8 cellular contexts compared by ENCODE assay signal in the genomic region with DNA sequence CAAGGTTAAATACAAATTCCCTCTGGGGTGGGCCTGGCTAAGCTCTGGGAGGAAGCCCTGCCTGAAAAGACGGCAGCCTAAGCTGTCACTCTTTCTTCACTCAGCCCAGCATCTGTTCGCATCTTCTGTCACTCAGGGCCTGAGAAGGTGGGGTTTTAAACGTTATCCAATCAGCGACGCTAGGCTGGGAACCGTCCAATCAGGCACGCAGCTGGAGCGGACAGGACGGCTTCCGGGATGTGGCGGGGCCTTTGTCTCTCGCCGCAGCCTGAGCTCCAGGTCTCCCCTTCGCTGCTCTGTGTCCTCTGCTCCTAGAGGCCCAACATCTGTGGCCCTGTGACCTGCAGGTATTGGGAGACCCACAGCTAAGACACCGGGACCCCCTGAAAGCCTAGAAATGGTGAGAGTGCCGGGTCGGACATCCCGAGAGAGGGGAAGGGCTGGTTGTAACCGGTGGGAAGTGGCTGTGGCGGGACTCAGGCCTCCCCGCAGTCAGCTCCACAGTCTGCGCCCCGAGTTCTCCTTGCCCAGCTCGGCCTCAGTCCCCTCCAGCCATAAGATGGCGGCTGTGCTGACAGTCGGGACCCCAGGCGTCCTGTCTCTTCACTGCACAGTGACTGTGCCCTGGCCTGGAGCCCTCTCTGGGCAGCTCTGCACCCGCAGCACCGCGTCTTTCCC. TPM values are rescaled to one million over a fixed set of nuclear protein-coding genes. Genes with fewer than 3 reads are reported as not detected.
DNase-seq lines count a peak whose midpoint lies in the region; ATAC-seq and TF ChIP-seq lines count a peak whose summit lies in the region.

A gene (plus strand): TSS at position 254 of the 678 bp plus-strand sequence. CDS start 144 bp downstream, at position 398.

- TF ChIP-seq POLR2A in adrenal gland (IDR thresholded peaks at IDR 0.05) (peak; percentile 61 to 95), heart left ventricle (IDR thresholded peaks at IDR 0.05) (peak in 1 of 2 donors; percentile 75), transverse colon (IDR thresholded peaks at IDR 0.05) (peak; percentile 76)

- no peaks in the 10 kb centered on the region for H3K9me3 ChIP-seq in adrenal gland (replicated peaks in 1 of 3)
- no peaks in the 10 kb centered on the region for H3K9me3 ChIP-seq in heart left ventricle
- no peaks in the 10 kb centered on the region for H3K9me3 ChIP-seq in transverse colon

- ATAC-seq in HG02870 (IDR thresholded peaks at IDR 0.05; ENCODE audit: unreplicated experiment) (peak; percentile 98), heart left ventricle (peak; percentile 99 to 100 (median 100))

- H3K27me3 ChIP-seq in adrenal gland (no peaks in the 10 kb centered on the region), heart left ventricle (no peaks in the 10 kb centered on the region), transverse colon (no peaks in the 10 kb centered on the region)

- no peak for TF ChIP-seq EP300 in transverse colon (IDR thresholded peaks at IDR 0.05; ENCODE audit: low read depth)

- DNase-seq in GM13977 (ENCODE audit: low spot score) (peak; percentile 77), NCI-H1694 (lab: John Stamatoyannopoulos, UW) (peak; percentile 95), adrenal gland (peak; percentile 91 to 98 (median 95)), heart left ventricle (peak; percentile 93 to 96 (median 94)), pons (ENCODE audit: low spot score) (peak; percentile 99), transverse colon (peak; percentile 93)

- H3K4me1 ChIP-seq in adrenal gland (replicated peaks in 1 of 2) = peaks cover 10 to 31% of the 10 kb centered on the region in 2 donors
- peaks cover 0 to 19% (median 8%) of the 10 kb centered on the region in 12 donors for H3K4me1 ChIP-seq in heart left ventricle
- peaks cover 0 to 12% (median 6%) of the 10 kb centered on the region in 4 donors for H3K4me1 ChIP-seq in transverse colon

- H3K27ac ChIP-seq in adrenal gland = peak within 1 kb of the TSS; percentile 39 to 92 (median 78)
- H3K27ac ChIP-seq in heart left ventricle = peak within 1 kb of the TSS; percentile 3 to 91 (median 73)
- H3K27ac ChIP-seq in transverse colon = peak within 1 kb of the TSS; percentile 74 to 87 (median 81)

- 0% methylated on average over 15 to 30 of the region's 30 CpGs for whole genome bisulfite sequencing in adrenal gland, 4 donors
- 0% methylated on average over 17 to 30 of the region's 30 CpGs for WGBS in heart left ventricle, 4 donors
- WGBS in transverse colon (ENCODE audit: low coverage in 1 of 2), 2 donors = 0% methylated on average over 1 to 21 of the region's 30 CpGs

- in situ Hi-C loops in GM13977 (cut with MboI; ENCODE audit: low pct_unique_long_range_greater_than_20kb, low sequenced_read_pairs, unreplicated experiment) (no loop called here), transverse colon (cut with MboI; ENCODE audit: low pct_ligation_motif_present in 1 of 4, low pct_unique_long_range_greater_than_20kb in 1 of 4, low sequenced_read_pairs in 3 of 4) (loop anchor here in 1 of 4 donors (10.0 kb wide), 1 partner anchor 57 kb away; a partner anchor contains a TSS)

- H3K36me3 ChIP-seq in adrenal gland (replicated peaks in 1 of 2) (peaks cover 0 to 9% of the 10 kb centered on the region in 2 donors), heart left ventricle (peaks cover 0 to 36% (median 33%) of the 10 kb centered on the region in 9 donors), transverse colon (peaks cover 0 to 19% (median 2%) of the 10 kb centered on the region in 4 donors)

- intact Hi-C loops in T-helper 1 cell treated with Interleukin-12 subunit alpha and Interleukin-12 subunit beta and Interleukin-4 antibody, amounts not matched to agents 30 ng/mL and 1 ng/mL, for 36 hours (cut with micrococcal nuclease) = loop anchor here (1.0 to 10.0 kb wide), 13 partner anchors 60 to 1240 kb away; a partner anchor contains a TSS
- intact Hi-C loops in adrenal gland (cut with DNase I) (no loop called here), heart left ventricle (cut with DNase I) (loop anchor here in 1 of 10 donors (5.0 to 10.0 kb wide), 2 partner anchors 60 to 217 kb away; a partner anchor contains a TSS), transverse colon (cut with DNase I; ENCODE audit: low total_unique reads) (loop anchor here (5.0 kb wide), 1 partner anchor 220 kb away; a partner anchor contains a TSS)

- H3K4me3 ChIP-seq in adrenal gland (peak within 1 kb of the TSS; percentile 71 to 94 (median 86)), heart left ventricle (peak within 1 kb of the TSS; percentile 70 to 92 (median 81)), transverse colon (peak within 1 kb of the TSS; percentile 52 to 80 (median 68))

- no peak for TF ChIP-seq CTCF in GM13977 (IDR thresholded peaks at IDR 0.05; ENCODE audit: extremely low read depth, insufficient read depth, missing control alignments)
- no peak for TF ChIP-seq CTCF in adrenal gland (IDR thresholded peaks at IDR 0.05)
- TF ChIP-seq CTCF in heart left ventricle (IDR thresholded peaks at IDR 0.05) = no peak
- no peak for TF ChIP-seq CTCF in transverse colon (IDR thresholded peaks at IDR 0.05)

RNA-seq across cellular contexts. Expression of the gene that starts here (rescaled TPM):
- 17.3 and 23.1 TPM in 2 replicates for total RNA-seq in T-helper 1 cell treated with Interleukin-12 subunit alpha and Interleukin-12 subunit beta and Interleukin-4 antibody, amounts not matched to agents 30 ng/mL and 1 ng/mL, for 36 hours
- total RNA-seq in adrenal gland = 10 to 100 TPM in 7 of 8 donors, 1 to 10 TPM in 1; 6.1 to 61.8 (median 21.1) TPM
- 10 to 100 TPM; 13.1 to 76.7 (median 35.0) TPM for polyA plus RNA-seq in adrenal gland
- 10 to 100 TPM in 6 of 9 donors, 1 to 10 TPM in 3; 4.6 to 20.0 (median 11.0) TPM for total RNA-seq in heart left ventricle
- polyA plus RNA-seq in heart left ventricle = 10 to 100 TPM in 1 of 2 donors, 1 to 10 TPM in 1; 6.1 to 11.1 TPM
- total RNA-seq in transverse colon = 10 to 100 TPM in 3 of 4 donors, 1 to 10 TPM in 1; 7.4 to 18.0 (median 17.4) TPM

Comparison
In these comparisons a context has a peak if more than half of its experiments do, and no peak if none do; other contexts are left out.
1. Peak in every context shown above with its lines: DNase-seq, ATAC-seq, H3K4me3 ChIP-seq and H3K27ac ChIP-seq.
2. intact Hi-C loops: an anchor here in T-helper 1 cell treated with Interleukin-12 subunit alpha and Interleukin-12 subunit beta and Interleukin-4 antibody, amounts not matched to agents 30 ng/mL and 1 ng/mL, for 36 hours (1.0 to 10.0 kb wide) and transverse colon (5.0 kb wide); none called in adrenal gland.